Comparison of ENCODE assay signal across 1 cellular context in the genomic region with DNA sequence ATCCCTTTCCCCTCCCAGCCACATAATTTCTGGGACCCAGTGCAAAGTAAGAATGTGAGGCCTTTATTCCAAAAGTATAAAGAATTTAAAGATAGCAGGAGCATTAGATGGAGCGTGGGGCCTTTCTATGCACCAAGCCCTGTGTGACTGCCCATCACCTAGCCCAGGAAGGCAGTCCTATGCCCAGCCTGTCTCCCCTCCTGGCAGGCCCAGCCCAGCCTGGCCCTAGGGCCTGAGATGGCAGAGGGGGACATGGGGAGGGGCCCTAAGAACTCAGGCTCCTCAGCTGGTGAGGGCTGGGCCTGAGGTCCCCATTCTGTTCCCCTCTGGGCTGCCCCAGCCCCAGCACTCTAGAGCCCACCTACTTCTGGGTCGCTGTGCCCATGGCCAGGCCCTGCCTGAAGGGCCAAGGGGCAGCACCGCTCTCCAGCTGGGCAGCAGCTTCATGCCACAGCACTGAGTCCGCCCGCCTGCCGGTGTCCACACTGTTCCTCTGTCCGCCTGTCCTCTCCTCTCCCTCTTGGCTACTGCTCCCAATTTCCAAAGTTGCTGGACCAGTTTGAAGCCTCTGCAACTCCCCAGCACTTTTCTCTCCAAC.
TF ChIP-seq lines count a peak whose summit lies in the region.

No MANE protein-coding gene starts in this region.

TF ChIP-seq in HepG2, 621 proteins besides CTCF, POLR2A, EP300 and RAD21 (continued from another document):
- TF ChIP-seq, protein P1, sequence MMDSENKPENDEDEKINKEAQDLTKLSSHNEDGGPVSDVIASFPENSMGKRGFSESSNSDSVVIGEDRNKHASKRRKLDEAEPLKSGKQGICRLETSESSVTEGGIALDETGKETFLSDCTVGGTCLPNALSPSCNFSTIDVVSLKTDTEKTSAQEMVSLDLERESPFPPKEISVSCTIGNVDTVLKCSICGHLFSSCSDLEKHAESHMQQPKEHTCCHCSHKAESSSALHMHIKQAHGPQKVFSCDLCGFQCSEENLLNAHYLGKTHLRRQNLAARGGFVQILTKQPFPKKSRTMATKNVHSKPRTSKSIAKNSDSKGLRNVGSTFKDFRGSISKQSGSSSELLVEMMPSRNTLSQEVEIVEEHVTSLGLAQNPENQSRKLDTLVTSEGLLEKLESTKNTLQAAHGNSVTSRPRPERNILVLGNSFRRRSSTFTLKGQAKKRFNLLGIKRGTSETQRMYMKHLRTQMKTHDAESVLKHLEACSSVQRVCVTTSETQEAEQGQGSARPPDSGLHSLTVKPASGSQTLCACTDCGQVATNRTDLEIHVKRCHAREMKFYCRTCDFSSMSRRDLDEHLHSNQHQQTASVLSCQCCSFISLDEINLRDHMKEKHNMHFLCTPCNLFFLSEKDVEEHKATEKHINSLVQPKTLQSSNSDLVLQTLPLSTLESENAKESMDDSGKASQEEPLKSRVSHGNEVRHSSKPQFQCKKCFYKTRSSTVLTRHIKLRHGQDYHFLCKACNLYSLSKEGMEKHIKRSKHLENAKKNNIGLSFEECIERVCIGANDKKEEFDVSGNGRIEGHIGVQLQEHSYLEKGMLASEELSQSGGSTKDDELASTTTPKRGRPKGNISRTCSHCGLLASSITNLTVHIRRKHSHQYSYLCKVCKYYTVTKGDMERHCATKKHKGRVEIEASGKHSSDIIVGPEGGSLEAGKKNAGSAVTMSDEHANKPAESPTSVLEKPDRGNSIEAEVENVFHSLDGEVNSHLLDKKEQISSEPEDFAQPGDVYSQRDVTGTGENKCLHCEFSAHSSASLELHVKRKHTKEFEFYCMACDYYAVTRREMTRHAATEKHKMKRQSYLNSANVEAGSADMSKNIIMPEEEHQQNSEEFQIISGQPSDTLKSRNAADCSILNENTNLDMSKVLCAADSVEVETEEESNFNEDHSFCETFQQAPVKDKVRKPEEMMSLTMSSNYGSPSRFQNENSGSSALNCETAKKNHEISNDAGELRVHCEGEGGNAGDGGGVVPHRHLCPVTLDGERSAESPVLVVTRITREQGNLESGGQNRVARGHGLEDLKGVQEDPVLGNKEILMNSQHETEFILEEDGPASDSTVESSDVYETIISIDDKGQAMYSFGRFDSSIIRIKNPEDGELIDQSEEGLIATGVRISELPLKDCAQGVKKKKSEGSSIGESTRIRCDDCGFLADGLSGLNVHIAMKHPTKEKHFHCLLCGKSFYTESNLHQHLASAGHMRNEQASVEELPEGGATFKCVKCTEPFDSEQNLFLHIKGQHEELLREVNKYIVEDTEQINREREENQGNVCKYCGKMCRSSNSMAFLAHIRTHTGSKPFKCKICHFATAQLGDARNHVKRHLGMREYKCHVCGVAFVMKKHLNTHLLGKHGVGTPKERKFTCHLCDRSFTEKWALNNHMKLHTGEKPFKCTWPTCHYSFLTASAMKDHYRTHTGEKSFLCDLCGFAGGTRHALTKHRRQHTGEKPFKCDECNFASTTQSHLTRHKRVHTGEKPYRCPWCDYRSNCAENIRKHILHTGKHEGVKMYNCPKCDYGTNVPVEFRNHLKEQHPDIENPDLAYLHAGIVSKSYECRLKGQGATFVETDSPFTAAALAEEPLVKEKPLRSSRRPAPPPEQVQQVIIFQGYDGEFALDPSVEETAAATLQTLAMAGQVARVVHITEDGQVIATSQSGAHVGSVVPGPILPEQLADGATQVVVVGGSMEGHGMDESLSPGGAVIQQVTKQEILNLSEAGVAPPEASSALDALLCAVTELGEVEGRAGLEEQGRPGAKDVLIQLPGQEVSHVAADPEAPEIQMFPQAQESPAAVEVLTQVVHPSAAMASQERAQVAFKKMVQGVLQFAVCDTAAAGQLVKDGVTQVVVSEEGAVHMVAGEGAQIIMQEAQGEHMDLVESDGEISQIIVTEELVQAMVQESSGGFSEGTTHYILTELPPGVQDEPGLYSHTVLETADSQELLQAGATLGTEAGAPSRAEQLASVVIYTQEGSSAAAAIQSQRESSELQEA (CRISPR knock-in tag; IDR thresholded peaks at IDR 0.05; ENCODE audit: not compliant biosample characterization): no peak
- TF ChIP-seq ZFX (CRISPR knock-in tag; IDR thresholded peaks at IDR 0.05; ENCODE audit: low read depth) (peak; percentile 48), HOXA7 (CRISPR knock-in tag; IDR thresholded peaks at IDR 0.05) (no peak), ZNF670 (CRISPR knock-in tag; IDR thresholded peaks at IDR 0.05; ENCODE audit: borderline replicate concordance) (no peak)
- TF ChIP-seq, protein P2, sequence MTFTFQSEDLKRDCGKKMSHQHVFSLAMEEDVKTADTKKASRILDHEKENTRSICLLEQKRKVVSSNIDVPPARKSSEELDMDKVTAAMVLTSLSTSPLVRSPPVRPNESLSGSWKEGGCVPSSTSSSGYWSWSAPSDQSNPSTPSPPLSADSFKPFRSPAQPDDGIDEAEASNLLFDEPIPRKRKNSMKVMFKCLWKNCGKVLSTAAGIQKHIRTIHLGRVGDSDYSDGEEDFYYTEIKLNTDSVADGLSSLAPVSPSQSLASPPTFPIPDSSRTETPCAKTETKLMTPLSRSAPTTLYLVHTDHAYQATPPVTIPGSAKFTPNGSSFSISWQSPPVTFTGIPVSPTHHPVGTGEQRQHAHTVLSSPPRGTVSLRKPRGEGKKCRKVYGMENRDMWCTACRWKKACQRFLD (CRISPR knock-in tag; IDR thresholded peaks at IDR 0.05; ENCODE audit: borderline replicate concordance): 0 out of 2 replicates have a peak, but pooled peaks have one; percentile 15
- TF ChIP-seq, protein P3, sequence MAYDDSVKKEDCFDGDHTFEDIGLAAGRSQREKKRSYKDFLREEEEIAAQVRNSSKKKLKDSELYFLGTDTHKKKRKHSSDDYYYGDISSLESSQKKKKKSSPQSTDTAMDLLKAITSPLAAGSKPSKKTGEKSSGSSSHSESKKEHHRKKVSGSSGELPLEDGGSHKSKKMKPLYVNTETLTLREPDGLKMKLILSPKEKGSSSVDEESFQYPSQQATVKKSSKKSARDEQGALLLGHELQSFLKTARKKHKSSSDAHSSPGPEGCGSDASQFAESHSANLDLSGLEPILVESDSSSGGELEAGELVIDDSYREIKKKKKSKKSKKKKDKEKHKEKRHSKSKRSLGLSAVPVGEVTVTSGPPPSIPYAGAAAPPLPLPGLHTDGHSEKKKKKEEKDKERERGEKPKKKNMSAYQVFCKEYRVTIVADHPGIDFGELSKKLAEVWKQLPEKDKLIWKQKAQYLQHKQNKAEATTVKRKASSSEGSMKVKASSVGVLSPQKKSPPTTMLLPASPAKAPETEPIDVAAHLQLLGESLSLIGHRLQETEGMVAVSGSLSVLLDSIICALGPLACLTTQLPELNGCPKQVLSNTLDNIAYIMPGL (CRISPR knock-in tag; IDR thresholded peaks at IDR 0.05; ENCODE audit: borderline replicate concordance in 1 of 2, low read depth in 1 of 2): peak in 1 of 2 experiments; percentile 4; a peak in 1 of 4 replicates
